Comparison of ENCODE assay signal across 8 cellular contexts in the genomic region with DNA sequence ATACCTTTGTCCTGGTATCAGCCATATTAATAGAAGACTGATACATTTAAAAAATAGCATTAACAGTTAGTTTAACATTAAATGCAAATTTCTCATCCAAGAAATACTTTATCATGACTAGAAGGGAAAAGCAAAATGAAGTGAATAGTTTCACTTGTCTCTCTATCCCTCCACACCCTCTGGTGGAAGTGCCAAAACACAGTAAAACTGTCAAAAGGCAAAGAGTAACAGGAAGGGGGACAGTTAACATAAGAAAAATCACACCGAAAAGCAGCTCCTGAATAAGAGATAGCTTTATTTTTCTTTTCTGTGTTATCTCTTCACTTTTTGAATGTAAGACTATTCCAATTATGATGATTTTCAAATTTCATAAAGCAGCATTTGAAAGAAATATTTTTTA.
DNase-seq lines count a peak whose midpoint lies in the region; ATAC-seq, FAIRE-seq and TF ChIP-seq lines count a peak whose summit lies in the region.
"Had no signal": no experiment of that assay in that cellular context is flagged by ENCODE, and none has a peak within 500 bp of the region (broad histone marks: within the 10 kb centered on the region; RNA-seq: fewer than 3 reads in every experiment).

No MANE protein-coding gene starts in this region.

- no peaks in the 10 kb centered on the region for H3K36me3 ChIP-seq in CD4-positive, alpha-beta memory T cell (ENCODE audit: insufficient read depth, low read length)
- H3K36me3 ChIP-seq in GM23248 (ENCODE audit: low read depth) (peaks cover 1% of the 10 kb centered on the region; the same call in 1 of the 2 replicates), small intestine (ENCODE audit: control insufficient read depth in 2 of 2, insufficient read depth in 2 of 2, low read length in 2 of 2) (peaks cover 0 to 1% of the 10 kb centered on the region in 2 donors)

- peaks cover 4 to 26% (median 7%) of the 10 kb centered on the region in 4 donors for H3K4me1 Mint-ChIP-seq in CD4-positive, alpha-beta memory T cell
- no peaks in the 10 kb centered on the region for H3K4me1 Mint-ChIP-seq in CD14-positive monocyte

- in situ Hi-C loops in GM23248 (cut with MboI): no loop called here

- H3K9me3 ChIP-seq in CD4-positive, alpha-beta memory T cell (ENCODE audit: control insufficient read depth in 1 of 2, low read length in 2 of 2): no peaks in the 10 kb centered on the region
- H3K9me3 ChIP-seq in GM23248 (ENCODE audit: low read depth): no peaks in the 10 kb centered on the region
- H3K9me3 ChIP-seq in small intestine (ENCODE audit: control insufficient read depth, low read depth): no peaks in the 10 kb centered on the region

- no peaks in the 10 kb centered on the region for H4K20me1 ChIP-seq in GM23248 (ENCODE audit: insufficient read depth)

- POLR2A ChIA-PET in CD4-positive, alpha-beta memory T cell (lab: Charles Lee; ENCODE audit: partially characterized antibody): interaction anchor here (0.6 to 1.4 kb wide), 2 partner anchors 246 to 290 kb away, joined by 3 to 4 read pairs; no protein-coding TSS in a partner anchor

- no peaks in the 10 kb centered on the region for H3K9me2 ChIP-seq in GM23248 (ENCODE audit: insufficient read depth)

- no peak for ATAC-seq in HG03095 (IDR thresholded peaks at IDR 0.05; ENCODE audit: unreplicated experiment)

- no peaks in the 10 kb centered on the region for H3K27me3 Mint-ChIP-seq in CD4-positive, alpha-beta memory T cell
- no peaks in the 10 kb centered on the region for H3K27me3 Mint-ChIP-seq in CD14-positive monocyte (ENCODE audit: low read depth in 3 of 3)
- H3K27me3 Mint-ChIP-seq: activated naive CD8-positive, alpha-beta T cell treated with anti-CD3 and anti-CD28 coated beads for 36 hours had no signal

- 15 to 17% methylated on average over 1 of the region's 1 CpG for WGBS in GM23248 (ENCODE audit: low coverage in 1 of 2, low lambda C conversion rate in 2 of 2, missing lambda C conversion rate in 2 of 2), 2 experiments
- WGBS in small intestine, 3 donors: 74 to 94% (median 91%) methylated on average over 1 of the region's 1 CpG

- no peak overlapping the region for H3K4me3 ChIP-seq in CD4-positive, alpha-beta memory T cell (ENCODE audit: low read length in 2 of 2)
- H3K4me3 ChIP-seq in GM23248 (peak overlapping the region; percentile 93; the same call in 1 of the 2 replicates), small intestine (ENCODE audit: low read depth in 1 of 2, low read length in 2 of 2) (no peak overlapping the region)

- TF ChIP-seq CTCF in CD14-positive monocyte (IDR thresholded peaks at IDR 0.05): no peak

- DNase-seq in CD4-positive, alpha-beta memory T cell: peak; percentile 17 to 37 (median 19)
- DNase-seq in GM23248 (peak; percentile 56), lung microvascular endothelial cell (ENCODE audit: low read depth in 2 of 2) (peak; percentile 47 to 72), small intestine (no peak), CD14-positive monocyte (ENCODE audit: low spot score) (no peak)
- DNase-seq: activated naive CD8-positive, alpha-beta T cell treated with anti-CD3 and anti-CD28 coated beads for 36 hours had no signal

- H3K9ac ChIP-seq in GM23248: peak overlapping the region; percentile 90; the same call in 1 of the 2 replicates

- no peak overlapping the region for H3K27ac Mint-ChIP-seq in CD4-positive, alpha-beta memory T cell
- no peak overlapping the region for H3K27ac Mint-ChIP-seq in CD14-positive monocyte
- H3K27ac Mint-ChIP-seq: activated naive CD8-positive, alpha-beta T cell treated with anti-CD3 and anti-CD28 coated beads for 36 hours had no signal

- no peak overlapping the region for H3K27ac ChIP-seq in CD4-positive, alpha-beta memory T cell (ENCODE audit: low read depth, low read length)
- H3K27ac ChIP-seq in GM23248 (no peak overlapping the region), small intestine (ENCODE audit: low read depth in 1 of 2, low read length in 1 of 2) (no peak overlapping the region)

- no peaks in the 10 kb centered on the region for H3K9me3 Mint-ChIP-seq in CD4-positive, alpha-beta memory T cell
- no peaks in the 10 kb centered on the region for H3K9me3 Mint-ChIP-seq in CD14-positive monocyte
- H3K9me3 Mint-ChIP-seq: activated naive CD8-positive, alpha-beta T cell treated with anti-CD3 and anti-CD28 coated beads for 36 hours had no signal

- H3K27me3 ChIP-seq in CD4-positive, alpha-beta memory T cell (ENCODE audit: insufficient read depth, low read length): no peaks in the 10 kb centered on the region
- H3K27me3 ChIP-seq in GM23248 (replicated peaks; ENCODE audit: insufficient read depth) (no peaks in the 10 kb centered on the region), small intestine (ENCODE audit: control insufficient read depth in 2 of 2, insufficient read depth in 2 of 2, low read length in 2 of 2) (no peaks in the 10 kb centered on the region)

- H3F3A ChIP-seq in GM23248 (ENCODE audit: insufficient read depth): peaks cover 29% of the 10 kb centered on the region

- H3K79me2 ChIP-seq in GM23248 (ENCODE audit: insufficient read depth): peaks cover 59% of the 10 kb centered on the region

- no peaks in the 10 kb centered on the region for H3K4me1 ChIP-seq in CD4-positive, alpha-beta memory T cell (ENCODE audit: insufficient read depth, low read length)
- peaks cover 48% of the 10 kb centered on the region for H3K4me1 ChIP-seq in GM23248 (ENCODE audit: insufficient read depth)
- no peaks in the 10 kb centered on the region for H3K4me1 ChIP-seq in small intestine (ENCODE audit: control insufficient read depth in 2 of 2, insufficient read depth in 1 of 2, low read depth in 1 of 2, low read length in 1 of 2)

- peaks cover 11 to 24% of the 10 kb centered on the region in 2 donors for H3K36me3 Mint-ChIP-seq in CD4-positive, alpha-beta memory T cell
- H3K36me3 Mint-ChIP-seq in CD14-positive monocyte: peaks cover 28 to 32% of the 10 kb centered on the region in 2 donors

- FAIRE-seq in TTC549 (lab: Jason Lieb, UNC): peak; percentile 3
- no peak for FAIRE-seq in small intestine (lab: Jason Lieb, UNC)

- CTCF ChIA-PET in CD4-positive, alpha-beta memory T cell (lab: Charles Lee; ENCODE audit: partially characterized antibody): interaction anchor here (0.7 to 2.4 kb wide), 22 partner anchors 9 to 582 kb away, joined by 3 to 11 read pairs (median 4); no protein-coding TSS in a partner anchor

- intact Hi-C loops in CD4-positive, alpha-beta memory T cell (cut with micrococcal nuclease): loop anchor here (1.0 kb wide), 2 partner anchors 248 to 284 kb away; no protein-coding TSS in a partner anchor
- intact Hi-C loops in CD14-positive monocyte (cut with micrococcal nuclease): no loop called here

- H3K4me2 ChIP-seq in GM23248 (ENCODE audit: unreplicated experiment): peak overlapping the region; percentile 91

- no peak overlapping the region for H2AFZ ChIP-seq in GM23248

- H3K4me3 Mint-ChIP-seq in CD4-positive, alpha-beta memory T cell: no peak overlapping the region
- H3K4me3 Mint-ChIP-seq in CD14-positive monocyte: no peak overlapping the region
- H3K4me3 Mint-ChIP-seq: activated naive CD8-positive, alpha-beta T cell treated with anti-CD3 and anti-CD28 coated beads for 36 hours had no signal

Comparison
In these comparisons a context has a peak if more than half of its experiments do, and no peak if none do; other contexts are left out.
1. DNase-seq: peak in CD4-positive, alpha-beta memory T cell (5 of 5), GM23248 (single experiment) and lung microvascular endothelial cell (2 of 2); none in small intestine (single experiment) and CD14-positive monocyte (single experiment).